In genomic region chr2:119683717-119684443, GRCh38 we compare ENCODE assay signal across 15 cellular contexts. TPM values are rescaled to one million over a fixed set of nuclear protein-coding genes. Genes with fewer than 3 reads are reported as not detected.
DNase-seq lines count a peak whose midpoint lies in the region; ATAC-seq, FAIRE-seq and TF ChIP-seq lines count a peak whose summit lies in the region.
"Had no signal": no experiment of that assay in that cellular context is flagged by ENCODE, and none has a peak within 500 bp of the region (broad histone marks: within the 10 kb centered on the region; RNA-seq: fewer than 3 reads in every experiment).

No MANE protein-coding gene starts in this region.

- H4K91ac ChIP-seq in H1 (replicated peaks; ENCODE audit: insufficient read length, low read length), result peak overlapping the region; percentile 64

- peaks cover 8% of the 10 kb centered on the region for H3K79me1 ChIP-seq in H1 (ENCODE audit: low read depth, low read length)

- H3K4me3 ChIP-seq in H1 (ENCODE audit: extremely low read depth in 1 of 4, insufficient read depth in 2 of 4, low read depth in 3 of 4, low read length in 4 of 4), result no peak overlapping the region
- no peak overlapping the region for H3K4me3 ChIP-seq in ovary
- H3K4me3 ChIP-seq: tibial artery had no signal

- no peak overlapping the region; the same call in 1 of the 2 replicates for H3K27ac ChIP-seq in H1 (ENCODE audit: low read depth, low read length)
- peak overlapping the region; percentile 6 to 51 for H3K27ac ChIP-seq in ovary
- H3K27ac ChIP-seq: tibial artery had no signal

- peaks cover 5% of the 10 kb centered on the region for H3K23me2 ChIP-seq in H1 (ENCODE audit: low read depth, low read length)

- peak overlapping the region; percentile 93 for H2BK15ac ChIP-seq in H1 (ENCODE audit: low read length)

- peak overlapping the region; percentile 72 for H3K18ac ChIP-seq in H1 (ENCODE audit: extremely low read depth, low read length)

- peaks cover 2 to 11% (median 4%) of the 10 kb centered on the region in 4 experiments; a peak in 6 of 8 replicates for H3K36me3 ChIP-seq in H1 (ENCODE audit: control insufficient read depth in 2 of 4, insufficient read depth in 4 of 4, low read length in 3 of 4)
- H3K36me3 ChIP-seq in ovary, result no peaks in the 10 kb centered on the region

- peak overlapping the region; percentile 67 for H2BK5ac ChIP-seq in H1 (ENCODE audit: low read depth, low read length)

- TF ChIP-seq POLR2A in H1 (IDR thresholded peaks at IDR 0.05; ENCODE audit: control extremely low read depth in 1 of 2, low read depth in 2 of 2, low read length in 2 of 2) (no peak), ovary (IDR thresholded peaks at IDR 0.05) (no peak)

- intact Hi-C loops in ovary (cut with DNase I), result no loop called here

- H3K27me3 ChIP-seq in H1 (replicated peaks in 1 of 4; ENCODE audit: control insufficient read depth in 3 of 4, extremely low read depth in 1 of 4, insufficient read depth in 3 of 4, low read length in 3 of 4), result no peaks in the 10 kb centered on the region
- H3K27me3 ChIP-seq in ovary, result no peaks in the 10 kb centered on the region
- H3K27me3 ChIP-seq: tibial artery had no signal

- peak overlapping the region; percentile 28; the same call in 1 of the 2 replicates for H2BK12ac ChIP-seq in H1 (ENCODE audit: low read depth, low read length)

- ATAC-seq in HG03175 (IDR thresholded peaks at IDR 0.05; ENCODE audit: unreplicated experiment) (no peak), GM18870 (IDR thresholded peaks at IDR 0.05; ENCODE audit: unreplicated experiment) (no peak), HG03108 (IDR thresholded peaks at IDR 0.05; ENCODE audit: unreplicated experiment) (no peak)

- no peak for TF ChIP-seq CTCF in H1 (IDR thresholded peaks at IDR 0.05; ENCODE audit: control extremely low read depth in 1 of 3, insufficient read depth in 1 of 3, low read depth in 1 of 3, low read length in 3 of 3)
- no peak for TF ChIP-seq CTCF in ovary (IDR thresholded peaks at IDR 0.05)

- no peak for TF ChIP-seq EP300 in H1 (IDR thresholded peaks at IDR 0.05; ENCODE audit: borderline replicate concordance in 1 of 2, low read depth in 2 of 2, low read length in 2 of 2)
- TF ChIP-seq EP300 in ovary (IDR thresholded peaks at IDR 0.05), result no peak

- no peak overlapping the region for H3K23ac ChIP-seq in H1 (ENCODE audit: insufficient read length)

- H3K4ac ChIP-seq in H1 (replicated peaks; ENCODE audit: insufficient read length, low read depth, low read length), result peak overlapping the region; percentile 73

- H3K9ac ChIP-seq in H1 (replicated peaks in 1 of 4; ENCODE audit: extremely low read depth in 1 of 4, low read depth in 3 of 4, low read length in 3 of 4), result no peak overlapping the region

- FAIRE-seq in H1 (lab: Jason Lieb, UNC), result no peak
- FAIRE-seq: GM18507 had no signal

- DNase-seq in EL (peak; percentile 22), NCI-H82 (lab: John Stamatoyannopoulos, UW) (peak; percentile 88), H1 (ENCODE audit: low read depth in 1 of 2, low spot score in 2 of 2) (no peak), ovary (peak; percentile 57 to 81 (median 72)), hepatic stellate cell (ENCODE audit: low spot score) (no peak)
- DNase-seq: activated CD8-positive, alpha-beta memory T cell treated with anti-CD3 and anti-CD28 coated beads for 24 hours; Calu3; central memory CD4-positive, alpha-beta T cell; H7; stimulated activated CD4-positive, alpha-beta T cell treated with anti-CD3 and anti-CD28 coated beads, Interleukin-2, amount 100 ng/mL, for 24 hours had no signal

- no peak for TF ChIP-seq RAD21 in H1 (IDR thresholded peaks at IDR 0.05 in 1 of 2, conservative IDR thresholded peaks at IDR 0.05 in 1 of 2; ENCODE audit: low read depth in 2 of 2, low read length in 2 of 2)

- H2BK120ac ChIP-seq in H1 (replicated peaks; ENCODE audit: low read depth, low read length), result no peak overlapping the region

- CTCF ChIA-PET in H1 (lab: Charles Lee; ENCODE audit: partially characterized antibody), result interaction anchor here (0.6 to 1.2 kb wide), 8 partner anchors 12 to 837 kb away, joined by 3 to 5 read pairs (median 3); no protein-coding TSS in a partner anchor

- no peak overlapping the region for H3K56ac ChIP-seq in H1 (replicated peaks; ENCODE audit: insufficient read length, low read depth, low read length)

- H3K14ac ChIP-seq in H1 (ENCODE audit: insufficient read length), result no peak overlapping the region

- H3K9me3 ChIP-seq in H1 (ENCODE audit: insufficient read depth in 2 of 2, low read depth in 1 of 2, low read length in 1 of 2) (no peaks in the 10 kb centered on the region), ovary (no peaks in the 10 kb centered on the region)
- H3K9me3 ChIP-seq: tibial artery had no signal

- H2AFZ ChIP-seq in H1 (ENCODE audit: low read length), result no peak overlapping the region

- peaks cover 0 to 20% of the 10 kb centered on the region in 2 experiments for H4K20me1 ChIP-seq in H1 (replicated peaks in 1 of 2; ENCODE audit: control insufficient read depth in 1 of 2, insufficient read depth in 2 of 2, low read length in 2 of 2)

- WGBS in H1 (ENCODE audit: extremely low coverage in 1 of 2, insufficient coverage in 1 of 2, insufficient read length in 1 of 2, insufficient replicate concordance in 2 of 2, low coverage in 1 of 2, low lambda C conversion rate in 2 of 2, missing lambda C conversion rate in 1 of 2), 2 experiments, result 89% methylated on average over 19 of the region's 22 CpGs; no CpG with 5 or more reads in 1 of the 2 experiments
- 11 to 27% (median 14%) methylated on average over 22 of the region's 22 CpGs for WGBS in ovary, 3 donors

- H4K5ac ChIP-seq in H1 (ENCODE audit: insufficient read length, low read depth, low read length), result no peak overlapping the region

- peak overlapping the region; percentile 21 to 33; a peak in 1 of 4 replicates for H3K4me2 ChIP-seq in H1 (ENCODE audit: insufficient read depth in 1 of 2, low read depth in 2 of 2, low read length in 2 of 2)

- POLR2A ChIA-PET in H1 (lab: Charles Lee; ENCODE audit: partially characterized antibody), result interaction anchor here (3.9 to 4.1 kb wide), 2 partner anchors 8 to 13 kb away, joined by 22 to 28 read pairs; no protein-coding TSS in a partner anchor

- peak overlapping the region; percentile 91; the same call in 1 of the 2 replicates for H2AK5ac ChIP-seq in H1 (ENCODE audit: low read depth, low read length)

- peaks cover 3 to 24% of the 10 kb centered on the region in 2 experiments; a peak in 3 of 4 replicates for H3K79me2 ChIP-seq in H1 (ENCODE audit: control insufficient read depth in 1 of 2, insufficient read depth in 2 of 2, low read length in 2 of 2)

- H2BK20ac ChIP-seq in H1 (ENCODE audit: low read length), result 0 out of 2 replicates have a peak overlapping the region, but pooled peaks have one; percentile 9

- H4K8ac ChIP-seq in H1 (ENCODE audit: extremely low read depth, insufficient read depth, low read length), result peak overlapping the region; percentile 69; the same call in 1 of the 2 replicates

- H3K4me1 ChIP-seq in H1 (replicated peaks in 1 of 4; ENCODE audit: control insufficient read depth in 3 of 4, insufficient read depth in 4 of 4, low read length in 3 of 4), result peaks cover 0 to 15% (median 7%) of the 10 kb centered on the region in 4 experiments; a peak in 6 of 7 replicates
- peaks cover 12% of the 10 kb centered on the region for H3K4me1 ChIP-seq in ovary (ENCODE audit: insufficient read depth)

TF ChIP-seq in H1, 55 proteins besides CTCF, POLR2A, EP300 and RAD21:
- TF ChIP-seq TAF1 (IDR thresholded peaks at IDR 0.05; ENCODE audit: low read depth, low read length) (no peak), SIRT6 (IDR thresholded peaks at IDR 0.05; ENCODE audit: low read length) (no peak), USF2 (IDR thresholded peaks at IDR 0.05; ENCODE audit: low read length) (no peak), GABPA (IDR thresholded peaks at IDR 0.05; ENCODE audit: borderline replicate concordance, insufficient read depth, low read length) (no peak), EGR1 (IDR thresholded peaks at IDR 0.05; ENCODE audit: borderline replicate concordance, low read depth, low read length) (no peak), CHD1 (IDR thresholded peaks at IDR 0.05; ENCODE audit: low read depth, low read length) (no peak)
TF ChIP-seq in H1: peak in this region for 0.

RNA-seq across cellular contexts. Expression of gene TMEM177, which starts 4.9 kb away (rescaled TPM):
- total RNA-seq in H1 (2021; fragmentation: NEBNext Ultra II Directional; extraction: Animal tissue kit (Norgen Biotek cat#: 25700)), result 43.4 and 47.0 TPM in 2 replicates
- 84.9 and 86.7 TPM in 2 replicates for polyA plus RNA-seq in H1 (2011; rRNA removed)
- 67.7 TPM for polyA plus RNA-seq in H1 (2011; cell fraction: cytosol; rRNA removed)
- 54.9 TPM for polyA plus RNA-seq in H1 (2011; cell fraction: nucleus; rRNA removed)
- polyA plus RNA-seq in H1 (2012, experiment 1 of 2), result 23.4 to 46.6 TPM (median 44.7 TPM) in 4 replicates
- 51.9 TPM for polyA plus RNA-seq in H1 (2012, experiment 2 of 2)
- polyA plus RNA-seq in H1 (2013, experiment 1 of 2), result 29.3 TPM
- 28.9 TPM for polyA plus RNA-seq in H1 (2013, experiment 2 of 2)
- 32.5 and 34.3 TPM in 2 replicates for polyA minus RNA-seq in H1 (2011; rRNA and poly(A)+ RNA removed)
- 16.4 TPM for polyA minus RNA-seq in H1 (2011; cell fraction: cytosol; rRNA and poly(A)+ RNA removed)
- 35.0 TPM for polyA minus RNA-seq in H1 (2011; cell fraction: nucleus; rRNA and poly(A)+ RNA removed)
- total RNA-seq in ovary, result 10 to 100 TPM in 5 of 7 donors, 1 to 10 TPM in 2; 5.7 to 19.0 (median 11.7) TPM
- 1 to 10 TPM; 5.9 to 8.5 TPM for polyA plus RNA-seq in ovary

Comparison
In these comparisons a context has a peak if more than half of its experiments do, and no peak if none do; other contexts are left out.
1. DNase-seq: peak in EL (single experiment), NCI-H82 (single experiment) and ovary (5 of 5); none in H1 (0 of 2) and hepatic stellate cell (single experiment).